Comparison of ENCODE assay signal across 8 cellular contexts in the genomic region with DNA sequence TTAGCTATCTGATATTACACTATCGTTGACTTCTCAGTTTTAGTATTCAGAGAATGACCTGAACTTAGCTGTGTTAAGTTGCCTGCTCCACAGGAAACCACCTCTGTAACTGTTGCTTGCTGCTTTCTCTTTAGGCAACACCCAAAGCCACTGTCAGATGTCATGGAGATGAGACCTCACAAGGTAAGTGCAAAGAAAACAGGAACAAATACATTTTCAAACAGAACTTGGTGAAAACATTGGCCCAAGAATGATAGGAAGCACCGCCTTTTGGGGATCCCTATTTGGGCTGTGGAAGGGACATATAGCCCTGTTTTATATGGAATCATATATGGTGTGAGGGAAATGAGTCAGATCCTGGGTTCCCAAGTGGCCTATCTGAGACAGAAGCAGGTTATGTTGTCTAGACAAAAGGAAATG.
DNase-seq lines count a peak whose midpoint lies in the region; ATAC-seq and TF ChIP-seq lines count a peak whose summit lies in the region.

No MANE protein-coding gene starts in this region.

- TF ChIP-seq CTCF in CD8-positive, alpha-beta T cell (IDR thresholded peaks at IDR 0.05) = no peak
- TF ChIP-seq CTCF in RWPE1 (conservative IDR thresholded peaks at IDR 0.05; ENCODE audit: low read depth) (no peak), vagina (IDR thresholded peaks at IDR 0.05) (no peak)

- ATAC-seq in CD8-positive, alpha-beta T cell = peak; percentile 93
- peak; percentile 97 for ATAC-seq in GM19438 (IDR thresholded peaks at IDR 0.05; ENCODE audit: low read depth, unreplicated experiment)
- ATAC-seq in HG03439 (IDR thresholded peaks at IDR 0.05; ENCODE audit: unreplicated experiment) = peak; percentile 94
- ATAC-seq in left colon = peak; percentile 39

- DNase-seq in CD8-positive, alpha-beta T cell = peak; percentile 25 to 79 (median 56)
- peak; percentile 47 to 48 for DNase-seq in activated CD4-positive, alpha-beta T cell treated with anti-CD3 and anti-CD28 coated beads for 4 hours
- DNase-seq in left colon (no peak), RWPE1 (ENCODE audit: low spot score) (no peak), vagina (ENCODE audit: extremely low spot score in 2 of 2) (no peak), H4 (ENCODE audit: low spot score) (no peak)

- H3K36me3 Mint-ChIP-seq in CD8-positive, alpha-beta T cell = peaks cover 29% of the 10 kb centered on the region

- CTCF ChIA-PET in CD8-positive, alpha-beta T cell (lab: Charles Lee) = interaction anchor here (0.7 to 2.6 kb wide), 6 partner anchors 16 to 333 kb away, joined by 3 to 6 read pairs (median 4); no protein-coding TSS in a partner anchor
- CTCF ChIA-PET in RWPE1 (lab: Yijun Ruan, JAX) = no interaction called here

- peaks cover 13% of the 10 kb centered on the region for H3K9me3 Mint-ChIP-seq in CD8-positive, alpha-beta T cell

- H3K27me3 ChIP-seq in CD8-positive, alpha-beta T cell (ENCODE audit: insufficient read depth, low read length) = no peaks in the 10 kb centered on the region
- H3K27me3 ChIP-seq in vagina = no peaks in the 10 kb centered on the region

- H3K27ac ChIP-seq in CD8-positive, alpha-beta T cell (ENCODE audit: low read depth, low read length) = peak overlapping the region; percentile 84
- H3K27ac ChIP-seq in RWPE1 (no peak overlapping the region), vagina (no peak overlapping the region)

- H3K27me3 Mint-ChIP-seq in CD8-positive, alpha-beta T cell (ENCODE audit: low read depth) = no peaks in the 10 kb centered on the region

- intact Hi-C loops in CD8-positive, alpha-beta T cell (cut with DNase I, micrococcal nuclease) = loop anchor here (1.0 to 5.0 kb wide), 4 partner anchors 19 to 333 kb away; partner anchors contain the start of gene ITGA4 (in 2 of the 2)
- intact Hi-C loops in left colon (cut with DNase I, micrococcal nuclease) (no loop called here), vagina (cut with DNase I) (no loop called here)

- peak overlapping the region; percentile 99 for H3K27ac Mint-ChIP-seq in CD8-positive, alpha-beta T cell

- H3K4me1 ChIP-seq in CD8-positive, alpha-beta T cell (ENCODE audit: insufficient read depth, low read length) = peaks cover 66% of the 10 kb centered on the region
- H3K4me1 ChIP-seq in vagina = no peaks in the 10 kb centered on the region

- H3K4me3 Mint-ChIP-seq in CD8-positive, alpha-beta T cell = peak overlapping the region; percentile 81

- POLR2A ChIA-PET in CD8-positive, alpha-beta T cell (lab: Charles Lee) = interaction anchor here (0.6 to 5.7 kb wide), 10 partner anchors 13 to 344 kb away, joined by 3 to 37 read pairs (median 4); partner anchors contain the start of gene ITGA4
- POLR2A ChIA-PET in RWPE1 (lab: Yijun Ruan, JAX; ENCODE audit: low non-redundant PET) = no interaction called here

- H3K4me1 Mint-ChIP-seq in CD8-positive, alpha-beta T cell (ENCODE audit: low read depth) = peaks cover 74% of the 10 kb centered on the region

- TF ChIP-seq POLR2A in vagina (IDR thresholded peaks at IDR 0.05) = no peak

- no peaks in the 10 kb centered on the region for H3K36me3 ChIP-seq in CD8-positive, alpha-beta T cell (ENCODE audit: insufficient read depth, low read length)
- no peaks in the 10 kb centered on the region for H3K36me3 ChIP-seq in vagina

- H3K9me3 ChIP-seq in CD8-positive, alpha-beta T cell (ENCODE audit: low read length) = no peaks in the 10 kb centered on the region
- H3K9me3 ChIP-seq in vagina = no peaks in the 10 kb centered on the region

- peak overlapping the region; percentile 42 for H3K4me3 ChIP-seq in CD8-positive, alpha-beta T cell (ENCODE audit: low read depth, low read length)
- H3K4me3 ChIP-seq in vagina = no peak overlapping the region

Comparison
In these comparisons a context has a peak if more than half of its experiments do, and no peak if none do; other contexts are left out.
1. ATAC-seq: peak in every context shown above with its lines; median percentile 97 in GM19438; 94 in HG03439; 93 in CD8-positive, alpha-beta T cell; 39 in left colon.
2. DNase-seq: peak in CD8-positive, alpha-beta T cell (7 of 7) and activated CD4-positive, alpha-beta T cell treated with anti-CD3 and anti-CD28 coated beads for 4 hours (2 of 2); none in left colon (0 of 2), RWPE1 (single experiment), vagina (0 of 2) and H4 (single experiment).
3. intact Hi-C loops: an anchor here in CD8-positive, alpha-beta T cell (1.0 to 5.0 kb wide); none called in left colon and vagina.